ENCODE assay signal across 26 cellular contexts in the genomic region with DNA sequence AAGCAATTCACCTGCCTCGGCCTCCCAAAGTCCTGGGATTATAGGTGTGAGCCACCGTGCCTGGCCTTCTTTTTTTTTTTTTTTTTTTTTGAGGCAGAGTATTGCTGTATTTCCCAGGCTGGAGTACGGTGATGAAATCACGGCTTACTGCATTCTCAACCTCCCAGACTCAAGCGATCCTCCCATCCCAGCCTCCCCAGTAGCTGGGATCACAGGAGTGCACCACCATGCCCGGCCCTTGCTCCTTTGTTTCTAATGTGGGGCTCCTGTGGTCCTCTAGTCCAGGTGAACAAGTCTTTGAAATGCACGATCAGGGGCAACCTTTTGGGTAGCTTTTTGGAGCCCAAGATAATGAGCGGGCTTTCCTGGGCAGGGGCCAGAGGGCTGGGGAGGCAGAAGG. TPM values are rescaled to one million over a fixed set of nuclear protein-coding genes. Genes with fewer than 3 reads are reported as not detected.
DNase-seq lines count a peak whose midpoint lies in the region; ATAC-seq and TF ChIP-seq lines count a peak whose summit lies in the region.
"Had no signal": no experiment of that assay in that cellular context is flagged by ENCODE, and none has a peak within 500 bp of the region (broad histone marks: within the 10 kb centered on the region; RNA-seq: fewer than 3 reads in every experiment).

No MANE protein-coding gene starts in this region.

- TF ChIP-seq POLR2A in tibial nerve (IDR thresholded peaks at IDR 0.05) = no peak

- H3K27me3 ChIP-seq in tibial nerve = no peaks in the 10 kb centered on the region
- H3K27me3 ChIP-seq: breast epithelium, MG63, SJCRH30, stomach, thyroid gland had no signal

- POLR2A ChIA-PET in RWPE1 (lab: Yijun Ruan, JAX; ENCODE audit: low non-redundant PET) = no interaction called here

- peaks cover 69% of the 10 kb centered on the region for H3K4me1 Mint-ChIP-seq in activated naive CD8-positive, alpha-beta T cell (ENCODE audit: low read depth)
- H3K4me1 Mint-ChIP-seq in activated naive CD8-positive, alpha-beta T cell treated with anti-CD3 and anti-CD28 coated beads, Interleukin-2, amount 50 U/mL, for 24 hours = peaks cover 54% of the 10 kb centered on the region
- peaks cover 56% of the 10 kb centered on the region for H3K4me1 Mint-ChIP-seq in memory B cell
- peaks cover 59 to 95% of the 10 kb centered on the region in 2 donors for H3K4me1 Mint-ChIP-seq in stimulated activated naive B cell treated with anti-CD40 and anti-IgM and Interleukin-4, amounts not matched to agents 10 μg/mL and 1 μg/mL and 100 μg/mL, for 72 hours

- H3K27ac ChIP-seq in RWPE1 = peak overlapping the region; percentile 7; the same call in 1 of the 2 replicates
- H3K27ac ChIP-seq in tibial nerve = no peak overlapping the region
- H3K27ac ChIP-seq: psoas muscle, SJCRH30, thyroid gland had no signal

- H3K4me1 ChIP-seq in tibial nerve = peaks cover 0 to 70% (median 48%) of the 10 kb centered on the region in 4 donors
- H3K4me1 ChIP-seq: SJCRH30 had no signal

- H3K9me3 Mint-ChIP-seq in activated naive CD8-positive, alpha-beta T cell (ENCODE audit: low read depth) = no peaks in the 10 kb centered on the region
- no peaks in the 10 kb centered on the region for H3K9me3 Mint-ChIP-seq in activated naive CD8-positive, alpha-beta T cell treated with anti-CD3 and anti-CD28 coated beads, Interleukin-2, amount 50 U/mL, for 24 hours
- H3K9me3 Mint-ChIP-seq in memory B cell = no peaks in the 10 kb centered on the region
- H3K9me3 Mint-ChIP-seq in stimulated activated naive B cell treated with anti-CD40 and anti-IgM and Interleukin-4, amounts not matched to agents 10 μg/mL and 1 μg/mL and 100 μg/mL, for 72 hours = no peaks in the 10 kb centered on the region

- TF ChIP-seq CTCF in RWPE1 (conservative IDR thresholded peaks at IDR 0.05; ENCODE audit: low read depth) (no peak), tibial nerve (IDR thresholded peaks at IDR 0.05) (no peak)

- H3K36me3 Mint-ChIP-seq in activated naive CD8-positive, alpha-beta T cell = peaks cover 4% of the 10 kb centered on the region
- H3K36me3 Mint-ChIP-seq in activated naive CD8-positive, alpha-beta T cell treated with anti-CD3 and anti-CD28 coated beads, Interleukin-2, amount 50 U/mL, for 24 hours (ENCODE audit: low read depth) = peaks cover 9% of the 10 kb centered on the region
- peaks cover 4% of the 10 kb centered on the region for H3K36me3 Mint-ChIP-seq in memory B cell
- H3K36me3 Mint-ChIP-seq in stimulated activated naive B cell treated with anti-CD40 and anti-IgM and Interleukin-4, amounts not matched to agents 10 μg/mL and 1 μg/mL and 100 μg/mL, for 72 hours = peaks cover 16 to 25% of the 10 kb centered on the region in 2 donors

- CTCF ChIA-PET in RWPE1 (lab: Yijun Ruan, JAX) = interaction anchor here (0.7 kb wide), 1 partner anchor 23 kb away, joined by 3 read pairs; no protein-coding TSS in a partner anchor

- H3K4me3 Mint-ChIP-seq in activated naive CD8-positive, alpha-beta T cell = no peak overlapping the region
- no peak overlapping the region for H3K4me3 Mint-ChIP-seq in activated naive CD8-positive, alpha-beta T cell treated with anti-CD3 and anti-CD28 coated beads, Interleukin-2, amount 50 U/mL, for 24 hours
- no peak overlapping the region for H3K4me3 Mint-ChIP-seq in memory B cell
- H3K4me3 Mint-ChIP-seq in stimulated activated naive B cell treated with anti-CD40 and anti-IgM and Interleukin-4, amounts not matched to agents 10 μg/mL and 1 μg/mL and 100 μg/mL, for 72 hours = no peak overlapping the region

- no peak for TF ChIP-seq EP300 in tibial nerve (IDR thresholded peaks at IDR 0.05)

- H3K27me3 Mint-ChIP-seq in activated naive CD8-positive, alpha-beta T cell = no peaks in the 10 kb centered on the region
- H3K27me3 Mint-ChIP-seq in activated naive CD8-positive, alpha-beta T cell treated with anti-CD3 and anti-CD28 coated beads, Interleukin-2, amount 50 U/mL, for 24 hours = no peaks in the 10 kb centered on the region
- H3K27me3 Mint-ChIP-seq in memory B cell = no peaks in the 10 kb centered on the region
- no peaks in the 10 kb centered on the region for H3K27me3 Mint-ChIP-seq in stimulated activated naive B cell treated with anti-CD40 and anti-IgM and Interleukin-4, amounts not matched to agents 10 μg/mL and 1 μg/mL and 100 μg/mL, for 72 hours

- H3K27ac Mint-ChIP-seq in activated naive CD8-positive, alpha-beta T cell = peak overlapping the region; percentile 10
- no peak overlapping the region for H3K27ac Mint-ChIP-seq in activated naive CD8-positive, alpha-beta T cell treated with anti-CD3 and anti-CD28 coated beads, Interleukin-2, amount 50 U/mL, for 24 hours
- peak overlapping the region; percentile 91 for H3K27ac Mint-ChIP-seq in memory B cell
- H3K27ac Mint-ChIP-seq in stimulated activated naive B cell treated with anti-CD40 and anti-IgM and Interleukin-4, amounts not matched to agents 10 μg/mL and 1 μg/mL and 100 μg/mL, for 72 hours = peak overlapping the region; percentile 73

- 85 to 97% methylated on average over 8 of the region's 8 CpGs for WGBS in tibial nerve, 2 donors

- no peak for ATAC-seq in activated naive CD8-positive, alpha-beta T cell treated with anti-CD3 and anti-CD28 coated beads, Interleukin-2, amount 50 U/mL, for 24 hours
- no peak for ATAC-seq in memory B cell (ENCODE audit: low read depth)
- ATAC-seq in stimulated activated naive B cell treated with anti-CD40 and anti-IgM and Interleukin-4, amounts not matched to agents 10 μg/mL and 1 μg/mL and 100 μg/mL, for 72 hours (replicated peaks) = no peak
- ATAC-seq in GM19023 (IDR thresholded peaks at IDR 0.05; ENCODE audit: unreplicated experiment) = no peak
- ATAC-seq: left colon, psoas muscle had no signal

- H3K4me3 ChIP-seq in tibial nerve = no peak overlapping the region
- H3K4me3 ChIP-seq: breast epithelium, HAP-1, MG63, psoas muscle, SJCRH30, stomach, thyroid gland had no signal

- H3K9me3 ChIP-seq in tibial nerve = no peaks in the 10 kb centered on the region
- H3K9me3 ChIP-seq: breast epithelium, HAP-1, MG63, psoas muscle, SJCRH30, stomach, thyroid gland had no signal

- no peak for DNase-seq in activated naive CD8-positive, alpha-beta T cell treated with anti-CD3 and anti-CD28 coated beads, Interleukin-2, amount 50 U/mL, for 24 hours
- DNase-seq in RWPE1 (ENCODE audit: low spot score) = no peak
- no peak for DNase-seq in memory B cell (ENCODE audit: low spot score in 2 of 2)
- DNase-seq in stimulated activated naive B cell treated with anti-CD40 and anti-IgM and Interleukin-4, amounts not matched to agents 10 μg/mL and 1 μg/mL and 100 μg/mL, for 72 hours = no peak
- no peak for DNase-seq in tibial nerve (ENCODE audit: low spot score in 2 of 2)
- no peak for DNase-seq in NCI-H510A treated with DMSO at 0.1 percent for 48 hours (lab: John Stamatoyannopoulos, UW)
- DNase-seq: activated CD4-positive, alpha-beta T cell treated with anti-CD3 and anti-CD28 coated beads for 1 hour; activated CD8-positive, alpha-beta memory T cell treated with anti-CD3 and anti-CD28 coated beads for 24 hours; activated naive CD4-positive, alpha-beta T cell; amygdala; effector CD8-positive, alpha-beta T cell; foreskin melanocyte; left colon; mammary epithelial cell; MG63; NCI-H2029; NCI-H526 treated with DMSO at 0.1 percent for 48 hours; occipital lobe; psoas muscle; SJCRH30; stomach; thyroid gland had no signal

- H3K36me3 ChIP-seq in tibial nerve = no peaks in the 10 kb centered on the region
- H3K36me3 ChIP-seq: breast epithelium, SJCRH30, thyroid gland had no signal

RNA-seq across cellular contexts. Expression of gene CMIP, which starts 23.2 kb away (rescaled TPM):
- 10 to 100 TPM; 28.2 to 48.8 (median 31.8) TPM for total RNA-seq in tibial nerve
